Comparison of ENCODE assay signal across 8 cellular contexts in genomic region chr19:47296036-47296435, GRCh38. TPM values are rescaled to one million over a fixed set of nuclear protein-coding genes. Genes with fewer than 3 reads are reported as not detected.
DNase-seq lines count a peak whose midpoint lies in the region; ATAC-seq and TF ChIP-seq lines count a peak whose summit lies in the region.

No MANE protein-coding gene starts in this region.

- no peaks in the 10 kb centered on the region for H3K9me3 Mint-ChIP-seq in activated naive CD8-positive, alpha-beta T cell treated with anti-CD3 and anti-CD28 coated beads for 36 hours

- no peak overlapping the region for H3K27ac ChIP-seq in psoas muscle

- H3K4me3 ChIP-seq in psoas muscle, result no peak overlapping the region

- DNase-seq in NCI-H1436 (lab: John Stamatoyannopoulos, UW), result peak; percentile 84
- peak; percentile 24 to 66 for DNase-seq in SW 1271 (lab: John Stamatoyannopoulos, UW)
- DNase-seq in activated naive CD8-positive, alpha-beta T cell treated with anti-CD3 and anti-CD28 coated beads for 36 hours, result peak; percentile 75
- peak; percentile 61 for DNase-seq in Right ventricle myocardium superior
- peak; percentile 49 to 66 for DNase-seq in psoas muscle

- TF ChIP-seq CTCF in GM12874 (IDR thresholded peaks at IDR 0.05; ENCODE audit: insufficient read depth, low read depth, low read length), result peak; percentile 69
- TF ChIP-seq CTCF in psoas muscle (IDR thresholded peaks at IDR 0.05), result peak; percentile 73

- H3K4me3 Mint-ChIP-seq in activated naive CD8-positive, alpha-beta T cell treated with anti-CD3 and anti-CD28 coated beads for 36 hours, result no peak overlapping the region

- peaks cover 1% of the 10 kb centered on the region for H3K36me3 Mint-ChIP-seq in activated naive CD8-positive, alpha-beta T cell treated with anti-CD3 and anti-CD28 coated beads for 36 hours

- H3K27me3 ChIP-seq in psoas muscle (ENCODE audit: insufficient read depth in 3 of 3, low read length in 2 of 3), result no peaks in the 10 kb centered on the region

- H3K27me3 Mint-ChIP-seq in activated naive CD8-positive, alpha-beta T cell treated with anti-CD3 and anti-CD28 coated beads for 36 hours, result no peaks in the 10 kb centered on the region

- H3K4me1 Mint-ChIP-seq in activated naive CD8-positive, alpha-beta T cell treated with anti-CD3 and anti-CD28 coated beads for 36 hours, result peaks cover 6% of the 10 kb centered on the region

- WGBS in psoas muscle, 3 donors, result 28 to 38% (median 35%) methylated on average over 12 of the region's 12 CpGs

- intact Hi-C loops in Right ventricle myocardium superior (cut with DNase I) (loop anchor here (10.0 kb wide), 1 partner anchor 129 kb away; no protein-coding TSS in a partner anchor), psoas muscle (cut with DNase I) (loop anchor here in 1 of 2 donors (2.0 to 10.0 kb wide), 2 partner anchors 95 to 129 kb away; no protein-coding TSS in a partner anchor)

- H3K27ac Mint-ChIP-seq in activated naive CD8-positive, alpha-beta T cell treated with anti-CD3 and anti-CD28 coated beads for 36 hours, result no peak overlapping the region

- H3K4me1 ChIP-seq in psoas muscle, result no peaks in the 10 kb centered on the region

- H3K9me3 ChIP-seq in psoas muscle, result no peaks in the 10 kb centered on the region

- peak; percentile 92 for ATAC-seq in Right ventricle myocardium superior (ENCODE audit: poor library complexity)
- peak; percentile 64 to 86 (median 76) for ATAC-seq in psoas muscle
- no peak for ATAC-seq in GM19351 (IDR thresholded peaks at IDR 0.05; ENCODE audit: unreplicated experiment)
- ATAC-seq in GM19023 (IDR thresholded peaks at IDR 0.05; ENCODE audit: unreplicated experiment), result no peak

- H3K36me3 ChIP-seq in psoas muscle (ENCODE audit: insufficient read depth in 1 of 2, low read depth in 1 of 2), result no peaks in the 10 kb centered on the region

RNA-seq across cellular contexts. Expression of gene C5AR1, which starts 13.6 kb away (rescaled TPM):
- total RNA-seq in activated naive CD8-positive, alpha-beta T cell treated with anti-CD3 and anti-CD28 coated beads for 36 hours, result 1 to 10 TPM; 1.4 to 1.8 TPM
- total RNA-seq in Right ventricle myocardium superior (3.4 TPM), psoas muscle (1 to 10 TPM; 2.4 to 6.3 (median 4.5) TPM)
- polyA plus RNA-seq in psoas muscle, result 1 to 10 TPM in 1 of 3 donors, under 1 TPM in 2; 0.64 to 2.3 (median 0.77) TPM

RNA-seq across cellular contexts. Expression of gene INAFM1, which starts 21.4 kb away (rescaled TPM):
- total RNA-seq in activated naive CD8-positive, alpha-beta T cell treated with anti-CD3 and anti-CD28 coated beads for 36 hours, result 10 to 100 TPM in 1 of 2 experiments, 1 to 10 TPM in 1; 9.8 to 10.6 TPM
- 10.4 TPM for total RNA-seq in Right ventricle myocardium superior
- total RNA-seq in psoas muscle, result 10 to 100 TPM; 13.6 to 18.9 (median 15.8) TPM
- 10 to 100 TPM in 1 of 3 donors, 1 to 10 TPM in 2; 3.6 to 21.2 (median 9.9) TPM for polyA plus RNA-seq in psoas muscle

RNA-seq across cellular contexts. Expression of gene C5AR2, which starts 35.9 kb away (rescaled TPM):
- not detected for total RNA-seq in activated naive CD8-positive, alpha-beta T cell treated with anti-CD3 and anti-CD28 coated beads for 36 hours
- total RNA-seq in Right ventricle myocardium superior, result 0.78 TPM
- under 1 TPM in 3 of 4 donors, not detected in 1; 0.27 to 0.43 (median 0.37) TPM for total RNA-seq in psoas muscle
- polyA plus RNA-seq in psoas muscle, result under 1 TPM in 2 of 3 donors, not detected in 1; 0.06 to 0.44 TPM

RNA-seq across cellular contexts. Expression of gene CCDC9, which starts 39.7 kb away (rescaled TPM):
- total RNA-seq in activated naive CD8-positive, alpha-beta T cell treated with anti-CD3 and anti-CD28 coated beads for 36 hours, result 10 to 100 TPM; 28.4 to 29.3 TPM
- total RNA-seq in Right ventricle myocardium superior (16.3 TPM), psoas muscle (10 to 100 TPM; 16.9 to 28.2 (median 24.2) TPM)
- polyA plus RNA-seq in psoas muscle, result 10 to 100 TPM; 18.8 to 28.5 (median 24.0) TPM

RNA-seq across cellular contexts. Expression of gene DHX34, which starts 53.1 kb away (rescaled TPM):
- total RNA-seq in activated naive CD8-positive, alpha-beta T cell treated with anti-CD3 and anti-CD28 coated beads for 36 hours, result 10 to 100 TPM; 17.4 to 19.5 TPM
- 6.4 TPM for total RNA-seq in Right ventricle myocardium superior
- 10 to 100 TPM in 1 of 4 donors, 1 to 10 TPM in 3; 7.5 to 14.8 (median 9.8) TPM for total RNA-seq in psoas muscle
- polyA plus RNA-seq in psoas muscle, result 10 to 100 TPM; 10.0 to 30.6 (median 15.5) TPM

Comparison
In these comparisons a context has a peak if more than half of its experiments do, and no peak if none do; other contexts are left out.
1. ATAC-seq: peak in Right ventricle myocardium superior (single experiment) and psoas muscle (4 of 4); none in GM19351 (single experiment) and GM19023 (single experiment).
2. Peak in every context shown above with its lines, with median percentiles within 50 percentile points of each other: DNase-seq.